Comparison of ENCODE assay signal across 1 cellular context in the genomic region with DNA sequence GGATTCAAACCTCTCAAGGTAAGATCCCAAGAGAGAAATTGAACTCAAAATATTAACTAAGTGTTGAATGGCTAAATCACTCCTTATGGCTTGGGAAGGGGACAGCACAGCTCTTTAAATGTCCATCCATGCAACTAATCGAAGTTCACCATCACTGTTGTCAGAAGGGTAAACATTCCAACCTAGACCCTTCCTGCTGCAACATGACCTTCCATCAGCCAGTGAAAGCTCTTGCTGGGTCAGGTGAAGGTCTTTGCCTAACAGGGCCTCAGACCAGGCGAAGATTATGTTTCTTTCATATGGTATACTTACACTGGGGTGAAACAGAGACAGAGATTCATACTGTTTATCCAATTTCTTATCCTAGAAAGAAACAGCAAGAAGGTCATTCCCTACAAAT.
TF ChIP-seq lines count a peak whose summit lies in the region.

No MANE protein-coding gene starts in this region.

TF ChIP-seq in HepG2, 621 proteins besides CTCF, POLR2A, EP300 and RAD21 (continued from another document and continues in another):
- no peak for TF ChIP-seq ZNF503 (CRISPR knock-in tag; IDR thresholded peaks at IDR 0.05)
- TF ChIP-seq, protein P1, sequence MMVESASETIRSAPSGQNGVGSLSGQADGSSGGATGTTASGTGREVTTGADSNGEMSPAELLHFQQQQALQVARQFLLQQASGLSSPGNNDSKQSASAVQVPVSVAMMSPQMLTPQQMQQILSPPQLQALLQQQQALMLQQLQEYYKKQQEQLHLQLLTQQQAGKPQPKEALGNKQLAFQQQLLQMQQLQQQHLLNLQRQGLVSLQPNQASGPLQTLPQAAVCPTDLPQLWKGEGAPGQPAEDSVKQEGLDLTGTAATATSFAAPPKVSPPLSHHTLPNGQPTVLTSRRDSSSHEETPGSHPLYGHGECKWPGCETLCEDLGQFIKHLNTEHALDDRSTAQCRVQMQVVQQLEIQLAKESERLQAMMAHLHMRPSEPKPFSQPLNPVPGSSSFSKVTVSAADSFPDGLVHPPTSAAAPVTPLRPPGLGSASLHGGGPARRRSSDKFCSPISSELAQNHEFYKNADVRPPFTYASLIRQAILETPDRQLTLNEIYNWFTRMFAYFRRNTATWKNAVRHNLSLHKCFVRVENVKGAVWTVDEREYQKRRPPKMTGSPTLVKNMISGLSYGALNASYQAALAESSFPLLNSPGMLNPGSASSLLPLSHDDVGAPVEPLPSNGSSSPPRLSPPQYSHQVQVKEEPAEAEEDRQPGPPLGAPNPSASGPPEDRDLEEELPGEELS (CRISPR knock-in tag; IDR thresholded peaks at IDR 0.05), result peak; percentile 43
- no peak for TF ChIP-seq DPF2 (CRISPR knock-in tag; IDR thresholded peaks at IDR 0.05; ENCODE audit: borderline replicate concordance, low read depth)
- no peak for TF ChIP-seq MAF1 (CRISPR knock-in tag; IDR thresholded peaks at IDR 0.05; ENCODE audit: borderline replicate concordance)
- TF ChIP-seq FOXA3 (CRISPR knock-in tag; IDR thresholded peaks at IDR 0.05), result peak; percentile 55; the same call in 1 of the 2 replicates
- no peak for TF ChIP-seq ZNF772 (CRISPR knock-in tag; IDR thresholded peaks at IDR 0.05)
- no peak for TF ChIP-seq ZFP82 (CRISPR knock-in tag; IDR thresholded peaks at IDR 0.05; ENCODE audit: borderline replicate concordance)
- no peak for TF ChIP-seq ZFP36L2 (CRISPR knock-in tag; IDR thresholded peaks at IDR 0.05)
- no peak for TF ChIP-seq ZNF292 (CRISPR knock-in tag; IDR thresholded peaks at IDR 0.05; ENCODE audit: borderline replicate concordance, low read depth)
- no peak for TF ChIP-seq ZNF850 (CRISPR knock-in tag; conservative IDR thresholded peaks at IDR 0.05)
- TF ChIP-seq ZNF547 (CRISPR knock-in tag; IDR thresholded peaks at IDR 0.05), result no peak
- TF ChIP-seq AHR (CRISPR knock-in tag; IDR thresholded peaks at IDR 0.05), result no peak
- 0 out of 2 replicates have a peak, but pooled peaks have one; percentile 28 for TF ChIP-seq UBTF (CRISPR knock-in tag; IDR thresholded peaks at IDR 0.05)
- TF ChIP-seq, protein P2, sequence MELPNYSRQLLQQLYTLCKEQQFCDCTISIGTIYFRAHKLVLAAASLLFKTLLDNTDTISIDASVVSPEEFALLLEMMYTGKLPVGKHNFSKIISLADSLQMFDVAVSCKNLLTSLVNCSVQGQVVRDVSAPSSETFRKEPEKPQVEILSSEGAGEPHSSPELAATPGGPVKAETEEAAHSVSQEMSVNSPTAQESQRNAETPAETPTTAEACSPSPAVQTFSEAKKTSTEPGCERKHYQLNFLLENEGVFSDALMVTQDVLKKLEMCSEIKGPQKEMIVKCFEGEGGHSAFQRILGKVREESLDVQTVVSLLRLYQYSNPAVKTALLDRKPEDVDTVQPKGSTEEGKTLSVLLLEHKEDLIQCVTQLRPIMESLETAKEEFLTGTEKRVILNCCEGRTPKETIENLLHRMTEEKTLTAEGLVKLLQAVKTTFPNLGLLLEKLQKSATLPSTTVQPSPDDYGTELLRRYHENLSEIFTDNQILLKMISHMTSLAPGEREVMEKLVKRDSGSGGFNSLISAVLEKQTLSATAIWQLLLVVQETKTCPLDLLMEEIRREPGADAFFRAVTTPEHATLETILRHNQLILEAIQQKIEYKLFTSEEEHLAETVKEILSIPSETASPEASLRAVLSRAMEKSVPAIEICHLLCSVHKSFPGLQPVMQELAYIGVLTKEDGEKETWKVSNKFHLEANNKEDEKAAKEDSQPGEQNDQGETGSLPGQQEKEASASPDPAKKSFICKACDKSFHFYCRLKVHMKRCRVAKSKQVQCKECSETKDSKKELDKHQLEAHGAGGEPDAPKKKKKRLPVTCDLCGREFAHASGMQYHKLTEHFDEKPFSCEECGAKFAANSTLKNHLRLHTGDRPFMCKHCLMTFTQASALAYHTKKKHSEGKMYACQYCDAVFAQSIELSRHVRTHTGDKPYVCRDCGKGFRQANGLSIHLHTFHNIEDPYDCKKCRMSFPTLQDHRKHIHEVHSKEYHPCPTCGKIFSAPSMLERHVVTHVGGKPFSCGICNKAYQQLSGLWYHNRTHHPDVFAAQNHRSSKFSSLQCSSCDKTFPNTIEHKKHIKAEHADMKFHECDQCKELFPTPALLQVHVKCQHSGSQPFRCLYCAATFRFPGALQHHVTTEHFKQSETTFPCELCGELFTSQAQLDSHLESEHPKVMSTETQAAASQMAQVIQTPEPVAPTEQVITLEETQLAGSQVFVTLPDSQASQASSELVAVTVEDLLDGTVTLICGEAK (IDR thresholded peaks at IDR 0.05), result no peak
- TF ChIP-seq, protein P2 (CRISPR knock-in tag; IDR thresholded peaks at IDR 0.05), result no peak
- no peak for TF ChIP-seq RELA (CRISPR knock-in tag; IDR thresholded peaks at IDR 0.05)
- no peak for TF ChIP-seq ZNF737 (CRISPR knock-in tag; IDR thresholded peaks at IDR 0.05; ENCODE audit: borderline replicate concordance)
- no peak for TF ChIP-seq LRRFIP1 (CRISPR knock-in tag; conservative IDR thresholded peaks at IDR 0.05)
- no peak for TF ChIP-seq FOXP1 (IDR thresholded peaks at IDR 0.05)
- TF ChIP-seq FOXP1 (CRISPR knock-in tag; IDR thresholded peaks at IDR 0.05), result peak; percentile 46
- TF ChIP-seq ZNF512B (CRISPR knock-in tag; IDR thresholded peaks at IDR 0.05; ENCODE audit: borderline replicate concordance), result no peak
- TF ChIP-seq, protein P3, sequence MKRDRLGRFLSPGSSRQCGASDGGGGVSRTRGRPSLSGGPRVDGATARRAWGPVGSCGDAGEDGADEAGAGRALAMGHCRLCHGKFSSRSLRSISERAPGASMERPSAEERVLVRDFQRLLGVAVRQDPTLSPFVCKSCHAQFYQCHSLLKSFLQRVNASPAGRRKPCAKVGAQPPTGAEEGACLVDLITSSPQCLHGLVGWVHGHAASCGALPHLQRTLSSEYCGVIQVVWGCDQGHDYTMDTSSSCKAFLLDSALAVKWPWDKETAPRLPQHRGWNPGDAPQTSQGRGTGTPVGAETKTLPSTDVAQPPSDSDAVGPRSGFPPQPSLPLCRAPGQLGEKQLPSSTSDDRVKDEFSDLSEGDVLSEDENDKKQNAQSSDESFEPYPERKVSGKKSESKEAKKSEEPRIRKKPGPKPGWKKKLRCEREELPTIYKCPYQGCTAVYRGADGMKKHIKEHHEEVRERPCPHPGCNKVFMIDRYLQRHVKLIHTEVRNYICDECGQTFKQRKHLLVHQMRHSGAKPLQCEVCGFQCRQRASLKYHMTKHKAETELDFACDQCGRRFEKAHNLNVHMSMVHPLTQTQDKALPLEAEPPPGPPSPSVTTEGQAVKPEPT (CRISPR knock-in tag; IDR thresholded peaks at IDR 0.05; ENCODE audit: low read depth), result no peak
- no peak for TF ChIP-seq SP140L (CRISPR knock-in tag; IDR thresholded peaks at IDR 0.05; ENCODE audit: borderline replicate concordance)
- TF ChIP-seq HOXA5 (CRISPR knock-in tag; IDR thresholded peaks at IDR 0.05), result no peak
- TF ChIP-seq MAX (IDR thresholded peaks at IDR 0.05), result peak; percentile 24; the same call in 1 of the 2 replicates
- TF ChIP-seq ZNF496 (CRISPR knock-in tag; IDR thresholded peaks at IDR 0.05; ENCODE audit: insufficient replicate concordance), result no peak
- no peak for TF ChIP-seq ZNF768 (CRISPR knock-in tag; IDR thresholded peaks at IDR 0.05)
- no peak for TF ChIP-seq PAX8 (CRISPR knock-in tag; IDR thresholded peaks at IDR 0.05; ENCODE audit: borderline replicate concordance)
- TF ChIP-seq SALL2 (CRISPR knock-in tag; IDR thresholded peaks at IDR 0.05), result no peak
- TF ChIP-seq KDM2A (CRISPR knock-in tag; IDR thresholded peaks at IDR 0.05; ENCODE audit: borderline replicate concordance, low read depth), result no peak
- TF ChIP-seq ZNF225 (CRISPR knock-in tag; IDR thresholded peaks at IDR 0.05), result no peak
- TF ChIP-seq LCORL (IDR thresholded peaks at IDR 0.05), result no peak
- TF ChIP-seq LCORL (CRISPR knock-in tag; IDR thresholded peaks at IDR 0.05), result no peak; the same call in 1 of the 2 replicates
- TF ChIP-seq ZNF34 (CRISPR knock-in tag; IDR thresholded peaks at IDR 0.05; ENCODE audit: borderline replicate concordance), result no peak
